ENCODE assay signal across 1 cellular context in genomic region chr4:6122496-6122895, GRCh38.
TF ChIP-seq lines count a peak whose summit lies in the region.

No MANE protein-coding gene starts in this region.

TF ChIP-seq in GM23338, 12 proteins besides CTCF, POLR2A, EP300 and RAD21 (continued from another document):
- TF ChIP-seq POLR2AphosphoS5 (IDR thresholded peaks at IDR 0.05; ENCODE audit: low read depth), result no peak
- no peak for TF ChIP-seq ZNF114 (CRISPR knock-in tag; IDR thresholded peaks at IDR 0.05)
- TF ChIP-seq, protein P1, sequence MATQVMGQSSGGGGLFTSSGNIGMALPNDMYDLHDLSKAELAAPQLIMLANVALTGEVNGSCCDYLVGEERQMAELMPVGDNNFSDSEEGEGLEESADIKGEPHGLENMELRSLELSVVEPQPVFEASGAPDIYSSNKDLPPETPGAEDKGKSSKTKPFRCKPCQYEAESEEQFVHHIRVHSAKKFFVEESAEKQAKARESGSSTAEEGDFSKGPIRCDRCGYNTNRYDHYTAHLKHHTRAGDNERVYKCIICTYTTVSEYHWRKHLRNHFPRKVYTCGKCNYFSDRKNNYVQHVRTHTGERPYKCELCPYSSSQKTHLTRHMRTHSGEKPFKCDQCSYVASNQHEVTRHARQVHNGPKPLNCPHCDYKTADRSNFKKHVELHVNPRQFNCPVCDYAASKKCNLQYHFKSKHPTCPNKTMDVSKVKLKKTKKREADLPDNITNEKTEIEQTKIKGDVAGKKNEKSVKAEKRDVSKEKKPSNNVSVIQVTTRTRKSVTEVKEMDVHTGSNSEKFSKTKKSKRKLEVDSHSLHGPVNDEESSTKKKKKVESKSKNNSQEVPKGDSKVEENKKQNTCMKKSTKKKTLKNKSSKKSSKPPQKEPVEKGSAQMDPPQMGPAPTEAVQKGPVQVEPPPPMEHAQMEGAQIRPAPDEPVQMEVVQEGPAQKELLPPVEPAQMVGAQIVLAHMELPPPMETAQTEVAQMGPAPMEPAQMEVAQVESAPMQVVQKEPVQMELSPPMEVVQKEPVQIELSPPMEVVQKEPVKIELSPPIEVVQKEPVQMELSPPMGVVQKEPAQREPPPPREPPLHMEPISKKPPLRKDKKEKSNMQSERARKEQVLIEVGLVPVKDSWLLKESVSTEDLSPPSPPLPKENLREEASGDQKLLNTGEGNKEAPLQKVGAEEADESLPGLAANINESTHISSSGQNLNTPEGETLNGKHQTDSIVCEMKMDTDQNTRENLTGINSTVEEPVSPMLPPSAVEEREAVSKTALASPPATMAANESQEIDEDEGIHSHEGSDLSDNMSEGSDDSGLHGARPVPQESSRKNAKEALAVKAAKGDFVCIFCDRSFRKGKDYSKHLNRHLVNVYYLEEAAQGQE (IDR thresholded peaks at IDR 0.05; ENCODE audit: unreplicated experiment), result no peak
- TF ChIP-seq ZNF331 (CRISPR knock-in tag; IDR thresholded peaks at IDR 0.05; ENCODE audit: low read depth), result no peak
- no peak for TF ChIP-seq JUNB (IDR thresholded peaks at IDR 0.05; ENCODE audit: unreplicated experiment)
- no peak for TF ChIP-seq ETS1 (IDR thresholded peaks at IDR 0.05)
- TF ChIP-seq, protein P2, sequence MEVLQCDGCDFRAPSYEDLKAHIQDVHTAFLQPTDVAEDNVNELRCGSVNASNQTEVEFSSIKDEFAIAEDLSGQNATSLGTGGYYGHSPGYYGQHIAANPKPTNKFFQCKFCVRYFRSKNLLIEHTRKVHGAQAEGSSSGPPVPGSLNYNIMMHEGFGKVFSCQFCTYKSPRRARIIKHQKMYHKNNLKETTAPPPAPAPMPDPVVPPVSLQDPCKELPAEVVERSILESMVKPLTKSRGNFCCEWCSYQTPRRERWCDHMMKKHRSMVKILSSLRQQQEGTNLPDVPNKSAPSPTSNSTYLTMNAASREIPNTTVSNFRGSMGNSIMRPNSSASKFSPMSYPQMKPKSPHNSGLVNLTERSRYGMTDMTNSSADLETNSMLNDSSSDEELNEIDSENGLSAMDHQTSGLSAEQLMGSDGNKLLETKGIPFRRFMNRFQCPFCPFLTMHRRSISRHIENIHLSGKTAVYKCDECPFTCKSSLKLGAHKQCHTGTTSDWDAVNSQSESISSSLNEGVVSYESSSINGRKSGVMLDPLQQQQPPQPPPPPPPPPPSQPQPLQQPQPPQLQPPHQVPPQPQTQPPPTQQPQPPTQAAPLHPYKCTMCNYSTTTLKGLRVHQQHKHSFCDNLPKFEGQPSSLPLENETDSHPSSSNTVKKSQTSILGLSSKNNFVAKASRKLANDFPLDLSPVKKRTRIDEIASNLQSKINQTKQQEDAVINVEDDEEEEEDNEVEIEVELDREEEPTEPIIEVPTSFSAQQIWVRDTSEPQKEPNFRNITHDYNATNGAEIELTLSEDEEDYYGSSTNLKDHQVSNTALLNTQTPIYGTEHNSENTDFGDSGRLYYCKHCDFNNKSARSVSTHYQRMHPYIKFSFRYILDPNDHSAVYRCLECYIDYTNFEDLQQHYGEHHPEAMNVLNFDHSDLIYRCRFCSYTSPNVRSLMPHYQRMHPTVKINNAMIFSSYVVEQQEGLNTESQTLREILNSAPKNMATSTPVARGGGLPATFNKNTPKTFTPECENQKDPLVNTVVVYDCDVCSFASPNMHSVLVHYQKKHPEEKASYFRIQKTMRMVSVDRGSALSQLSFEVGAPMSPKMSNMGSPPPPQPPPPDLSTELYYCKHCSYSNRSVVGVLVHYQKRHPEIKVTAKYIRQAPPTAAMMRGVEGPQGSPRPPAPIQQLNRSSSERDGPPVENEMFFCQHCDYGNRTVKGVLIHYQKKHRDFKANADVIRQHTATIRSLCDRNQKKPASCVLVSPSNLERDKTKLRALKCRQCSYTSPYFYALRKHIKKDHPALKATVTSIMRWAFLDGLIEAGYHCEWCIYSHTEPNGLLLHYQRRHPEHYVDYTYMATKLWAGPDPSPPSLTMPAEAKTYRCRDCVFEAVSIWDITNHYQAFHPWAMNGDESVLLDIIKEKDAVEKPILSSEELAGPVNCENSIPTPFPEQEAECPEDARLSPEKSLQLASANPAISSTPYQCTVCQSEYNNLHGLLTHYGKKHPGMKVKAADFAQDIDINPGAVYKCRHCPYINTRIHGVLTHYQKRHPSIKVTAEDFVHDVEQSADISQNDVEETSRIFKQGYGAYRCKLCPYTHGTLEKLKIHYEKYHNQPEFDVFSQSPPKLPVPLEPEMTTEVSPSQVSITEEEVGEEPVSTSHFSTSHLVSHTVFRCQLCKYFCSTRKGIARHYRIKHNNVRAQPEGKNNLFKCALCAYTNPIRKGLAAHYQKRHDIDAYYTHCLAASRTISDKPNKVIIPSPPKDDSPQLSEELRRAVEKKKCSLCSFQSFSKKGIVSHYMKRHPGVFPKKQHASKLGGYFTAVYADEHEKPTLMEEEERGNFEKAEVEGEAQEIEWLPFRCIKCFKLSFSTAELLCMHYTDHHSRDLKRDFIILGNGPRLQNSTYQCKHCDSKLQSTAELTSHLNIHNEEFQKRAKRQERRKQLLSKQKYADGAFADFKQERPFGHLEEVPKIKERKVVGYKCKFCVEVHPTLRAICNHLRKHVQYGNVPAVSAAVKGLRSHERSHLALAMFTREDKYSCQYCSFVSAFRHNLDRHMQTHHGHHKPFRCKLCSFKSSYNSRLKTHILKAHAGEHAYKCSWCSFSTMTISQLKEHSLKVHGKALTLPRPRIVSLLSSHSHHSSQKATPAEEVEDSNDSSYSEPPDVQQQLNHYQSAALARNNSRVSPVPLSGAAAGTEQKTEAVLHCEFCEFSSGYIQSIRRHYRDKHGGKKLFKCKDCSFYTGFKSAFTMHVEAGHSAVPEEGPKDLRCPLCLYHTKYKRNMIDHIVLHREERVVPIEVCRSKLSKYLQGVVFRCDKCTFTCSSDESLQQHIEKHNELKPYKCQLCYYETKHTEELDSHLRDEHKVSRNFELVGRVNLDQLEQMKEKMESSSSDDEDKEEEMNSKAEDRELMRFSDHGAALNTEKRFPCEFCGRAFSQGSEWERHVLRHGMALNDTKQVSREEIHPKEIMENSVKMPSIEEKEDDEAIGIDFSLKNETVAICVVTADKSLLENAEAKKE (CRISPR knock-in tag; IDR thresholded peaks at IDR 0.05), result no peak
